In genomic region chr4:82611982-82612381, GRCh38 we compare ENCODE assay signal across 26 cellular contexts. TPM values are rescaled to one million over a fixed set of nuclear protein-coding genes. Genes with fewer than 3 reads are reported as not detected.
A peak's percentile ranks its signal among the peaks of the same experiment; 100 is the strongest.
DNase-seq lines count a peak whose midpoint lies in the region; ATAC-seq, FAIRE-seq and TF ChIP-seq lines count a peak whose summit lies in the region.
"Had no signal": no experiment of that assay in that cellular context is flagged by ENCODE, and none has a peak within 500 bp of the region (broad histone marks: within the 10 kb centered on the region; RNA-seq: fewer than 3 reads in every experiment).

No MANE protein-coding gene starts in this region.

- no peak overlapping the region for H3K4me3 ChIP-seq in lower lobe of right lung
- H3K4me3 ChIP-seq: SK-N-MC had no signal

- no peak for TF ChIP-seq CTCF in lower lobe of right lung (IDR thresholded peaks at IDR 0.05)

- no peaks in the 10 kb centered on the region for H3K27me3 ChIP-seq in lower lobe of right lung (ENCODE audit: low read depth)

- no peaks in the 10 kb centered on the region for H3K36me3 ChIP-seq in lower lobe of right lung

- H3K9me3 ChIP-seq in lower lobe of right lung = no peaks in the 10 kb centered on the region

- H3K27ac ChIP-seq in lower lobe of right lung = no peak overlapping the region
- H3K27ac ChIP-seq: SK-N-MC had no signal

- intact Hi-C loops in lower lobe of right lung (cut with DNase I) = no loop called here

- ATAC-seq in lower lobe of right lung (no peak), HG03460 (IDR thresholded peaks at IDR 0.05; ENCODE audit: unreplicated experiment) (no peak)

- DNase-seq in NCI-H1417 (lab: John Stamatoyannopoulos, UW) (peak in 2 of 3 experiments; percentile 42 to 80), NCI-H1417 treated with DMSO at 0.1 percent for 48 hours (lab: John Stamatoyannopoulos, UW) (no peak), COR-L47 (lab: John Stamatoyannopoulos, UW) (peak; percentile 27), NCI-H748 treated with DMSO at 0.1 percent for 48 hours (lab: John Stamatoyannopoulos, UW) (peak; percentile 14), lower lobe of right lung (no peak), activated gamma-delta T cell treated with Interleukin-2 at 50 U/mL for 16 hours (no peak)
- DNase-seq: 8988T, ACHN, DMS153, DND-41, KBM-7, NCI-H1694, NCI-H2029 treated with DMSO at 0.1 percent for 48 hours, NCI-H2171 treated with DMSO at 0.1 percent for 48 hours, NCI-H446 treated with DMSO at 0.1 percent for 48 hours, NCI-H526, SIG-M5 had no signal

- FAIRE-seq in islet of Langerhans (lab: Jason Lieb, UNC) = peak; percentile 17
- FAIRE-seq: GM19239, HTR-8/SVneo, RCC 7860 had no signal

- no peaks in the 10 kb centered on the region for H3K4me1 ChIP-seq in lower lobe of right lung

RNA-seq across cellular contexts. Expression of gene TMEM150C, which starts 50.2 kb away (rescaled TPM):
- total RNA-seq in lower lobe of right lung = 6.9 TPM
- total RNA-seq: LHCN-M2; MCF 10A; T-helper 1 cell treated with Interleukin-12 subunit alpha and Interleukin-12 subunit beta and Interleukin-4 antibody, amounts not matched to agents 30 ng/mL and 1 ng/mL, for 36 hours had no signal

Comparison
In these comparisons a context has a peak if more than half of its experiments do, and no peak if none do; other contexts are left out.
1. DNase-seq: peak in NCI-H1417 (2 of 3), COR-L47 (single experiment) and NCI-H748 treated with DMSO at 0.1 percent for 48 hours (single experiment); none in NCI-H1417 treated with DMSO at 0.1 percent for 48 hours (single experiment), lower lobe of right lung (single experiment) and activated gamma-delta T cell treated with Interleukin-2 at 50 U/mL for 16 hours (single experiment).